8 cellular contexts compared by ENCODE assay signal in the genomic region with DNA sequence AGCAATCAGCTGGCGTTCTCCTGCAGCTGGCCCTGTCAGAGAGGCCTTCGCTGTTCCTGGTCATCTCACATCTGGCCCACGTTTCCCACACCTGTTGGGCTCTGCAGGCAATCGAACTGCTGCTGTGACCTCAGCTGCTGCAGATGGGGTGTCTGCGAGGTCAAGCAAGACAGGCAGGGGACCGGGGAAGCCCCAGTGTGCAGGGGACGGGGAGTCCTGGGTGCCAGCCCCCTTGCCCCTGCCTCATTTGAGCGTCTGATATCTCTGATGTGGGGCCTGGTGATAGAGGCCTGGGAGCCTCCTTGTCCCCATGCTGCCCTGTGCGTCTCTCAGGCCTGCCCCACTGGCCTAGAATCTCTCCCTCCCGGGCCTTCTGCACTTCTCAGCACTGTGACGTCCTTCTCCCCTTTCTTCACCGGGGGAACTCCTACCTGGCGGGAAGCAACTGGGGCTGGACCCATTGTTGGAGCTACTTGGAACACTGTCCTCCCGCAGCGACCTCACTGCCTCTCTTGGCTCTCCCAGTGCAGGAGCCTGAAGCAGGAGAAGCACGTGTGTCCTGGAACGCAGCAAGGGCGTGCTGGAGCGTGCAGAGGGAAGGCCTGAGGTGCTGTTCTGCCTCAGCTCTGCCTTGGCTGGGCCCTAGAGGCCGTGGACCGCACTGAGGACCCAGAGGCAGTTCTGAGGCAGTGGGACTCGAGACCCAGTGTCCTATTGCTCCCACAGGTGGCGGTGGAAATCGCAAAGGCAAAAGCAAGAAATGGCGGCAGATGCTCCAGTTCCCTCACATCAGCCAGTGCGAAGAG. TPM values are rescaled to one million over a fixed set of nuclear protein-coding genes. Genes with fewer than 3 reads are reported as not detected.
DNase-seq lines count a peak whose midpoint lies in the region; ATAC-seq and TF ChIP-seq lines count a peak whose summit lies in the region.
"Had no signal": no experiment of that assay in that cellular context is flagged by ENCODE, and none has a peak within 500 bp of the region (broad histone marks: within the 10 kb centered on the region; RNA-seq: fewer than 3 reads in every experiment).

No MANE protein-coding gene starts in this region.

- H3K79me2 ChIP-seq in Karpas-422 (ENCODE audit: low read length) = peaks cover 49% of the 10 kb centered on the region
- H3K79me2 ChIP-seq in osteoblast (ENCODE audit: insufficient read depth, low read length) = peaks cover 30% of the 10 kb centered on the region

- H3K4me3 ChIP-seq in Karpas-422 (ENCODE audit: low read length) = peak overlapping the region; percentile 90
- H3K4me3 ChIP-seq in osteoblast (ENCODE audit: insufficient read depth, low read length) = no peak overlapping the region

- TF ChIP-seq CTCF in GM12873 (IDR thresholded peaks at IDR 0.05; ENCODE audit: insufficient read depth, low read depth, low read length, missing control alignments) = peak; percentile 10
- no peak for TF ChIP-seq CTCF in osteoblast (IDR thresholded peaks at IDR 0.05; ENCODE audit: extremely low read depth, low read depth, low read length)

- H3K4me1 ChIP-seq in Karpas-422 (ENCODE audit: low read length) (peaks cover 56% of the 10 kb centered on the region), osteoblast (ENCODE audit: insufficient read depth, low read length) (peaks cover 18% of the 10 kb centered on the region)

- 83 to 89% (median 86%) methylated on average over 26 of the region's 26 CpGs for WGBS in adipose tissue, 3 donors

- H3K9me3 ChIP-seq in Karpas-422 (ENCODE audit: low read length) (no peaks in the 10 kb centered on the region), osteoblast (ENCODE audit: low read depth, low read length) (no peaks in the 10 kb centered on the region)

- H4K20me1 ChIP-seq in Karpas-422 (ENCODE audit: insufficient read depth, low read depth, low read length) = peaks cover 20% of the 10 kb centered on the region; the same call in 1 of the 2 replicates
- H4K20me1 ChIP-seq in osteoblast (ENCODE audit: insufficient read depth, low read length) = peaks cover 15% of the 10 kb centered on the region

- H3K9me2 ChIP-seq in Karpas-422 (replicated peaks; ENCODE audit: insufficient read depth, low read length) = no peaks in the 10 kb centered on the region

- H3K36me3 ChIP-seq in Karpas-422 (ENCODE audit: insufficient read depth, low read length) = peaks cover 25% of the 10 kb centered on the region
- H3K36me3 ChIP-seq in osteoblast (ENCODE audit: insufficient read depth, low read length) = peaks cover 18% of the 10 kb centered on the region

- H2AFZ ChIP-seq in Karpas-422 (ENCODE audit: low read length) (no peak overlapping the region), osteoblast (ENCODE audit: low read length) (no peak overlapping the region)

- H3K27me3 ChIP-seq in Karpas-422 (ENCODE audit: low read length) (no peaks in the 10 kb centered on the region), osteoblast (ENCODE audit: insufficient read depth, low read length) (no peaks in the 10 kb centered on the region)

- no peak for ATAC-seq in GM18909 (IDR thresholded peaks at IDR 0.05; ENCODE audit: poor library complexity, unreplicated experiment)
- ATAC-seq in GM18520 (IDR thresholded peaks at IDR 0.05; ENCODE audit: unreplicated experiment) = no peak

- H3K27ac ChIP-seq in Karpas-422 (ENCODE audit: low read length) = peak overlapping the region; percentile 84
- H3K27ac ChIP-seq in adipose tissue (ENCODE audit: low read depth, low read length) = peak overlapping the region; percentile 73
- H3K27ac ChIP-seq in osteoblast (ENCODE audit: low read depth, low read length) = no peak overlapping the region

- peak; percentile 41 for DNase-seq in Karpas-422
- DNase-seq in osteoblast (ENCODE audit: insufficient read length, low spot score, missing footprints) = peak; percentile 52
- DNase-seq in NCI-H2171 (lab: John Stamatoyannopoulos, UW) = no peak

- H3K9ac ChIP-seq in Karpas-422 (ENCODE audit: low read length) = peak overlapping the region; percentile 92

- peak overlapping the region; percentile 95 for H3K4me2 ChIP-seq in Karpas-422 (ENCODE audit: low read depth, low read length, poor library complexity, severe bottlenecking)
- H3K4me2 ChIP-seq in osteoblast (ENCODE audit: insufficient read depth, low read length) = no peak overlapping the region

RNA-seq across cellular contexts. Expression of a gene that starts 3.9 kb away (rescaled TPM):
- total RNA-seq in Karpas-422 (2014; rRNA removed; shearing (Covaris generic); ENCODE audit: low replicate concordance) = 45.5 and 79.1 TPM in 2 replicates
- polyA plus RNA-seq in adipose tissue = 10 to 100 TPM; 10.8 to 21.5 (median 16.2) TPM
- 18.3 and 19.2 TPM in 2 replicates for total RNA-seq in osteoblast

RNA-seq across cellular contexts. Expression of a gene that starts 16.3 kb away (rescaled TPM):
- total RNA-seq in Karpas-422 (2014; rRNA removed; shearing (Covaris generic); ENCODE audit: low replicate concordance) = 26.8 and 59.4 TPM in 2 replicates
- polyA plus RNA-seq in adipose tissue = 1 to 10 TPM in 2 of 3 donors, under 1 TPM in 1; 0.34 to 2.7 (median 1.9) TPM
- total RNA-seq in osteoblast = 10.0 and 12.7 TPM in 2 replicates

RNA-seq across cellular contexts. Expression of a gene that starts 21.0 kb away (rescaled TPM):
- 6.0 and 6.5 TPM in 2 replicates for total RNA-seq in Karpas-422 (2014; rRNA removed; shearing (Covaris generic); ENCODE audit: low replicate concordance)
- 1 to 10 TPM in 1 of 3 donors, under 1 TPM in 1, not detected in 1; 0.42 to 2.0 TPM for polyA plus RNA-seq in adipose tissue
- total RNA-seq in osteoblast = not detected in 2 replicates

RNA-seq across cellular contexts. Expression of a gene that starts 29.9 kb away (rescaled TPM):
- total RNA-seq in Karpas-422 (2014; rRNA removed; shearing (Covaris generic); ENCODE audit: low replicate concordance) = not detected in 2 replicates
- not detected for polyA plus RNA-seq in adipose tissue
- not detected in 2 replicates for total RNA-seq in osteoblast
- total RNA-seq: osteocyte had no signal

RNA-seq across cellular contexts. Expression of a gene that starts 43.1 kb away (rescaled TPM):
- 29.1 and 72.7 TPM in 2 replicates for total RNA-seq in Karpas-422 (2014; rRNA removed; shearing (Covaris generic); ENCODE audit: low replicate concordance)
- 10 to 100 TPM; 10.1 to 85.7 (median 45.1) TPM for polyA plus RNA-seq in adipose tissue
- total RNA-seq in osteoblast = 121 and 139 TPM in 2 replicates
